In genomic region chr16:84543931-84544776, GRCh38 we compare ENCODE assay signal across 8 cellular contexts. TPM values are rescaled to one million over a fixed set of nuclear protein-coding genes. Genes with fewer than 3 reads are reported as not detected.
DNase-seq lines count a peak whose midpoint lies in the region; TF ChIP-seq lines count a peak whose summit lies in the region.
"Had no signal": no experiment of that assay in that cellular context is flagged by ENCODE, and none has a peak within 500 bp of the region (broad histone marks: within the 10 kb centered on the region; RNA-seq: fewer than 3 reads in every experiment).

No MANE protein-coding gene starts in this region.

- peak; percentile 28 for DNase-seq in M059J (ENCODE audit: low read depth)
- DNase-seq in UCSD-AML1 (lab: John Stamatoyannopoulos, UW; ENCODE audit: unreplicated experiment): peak; percentile 65
- DNase-seq in dorsolateral prefrontal cortex: peak in 8 of 10 donors; percentile 28 to 73 (median 58)
- peak in 2 of 3 experiments; percentile 40 to 51 for DNase-seq in stimulated activated CD4-positive, alpha-beta T cell treated with anti-CD3 and anti-CD28 coated beads, TNF-alpha, amount 100 ng/mL, for 4 hours (ENCODE audit: low read depth in 3 of 3)
- DNase-seq in WERI-Rb-1: no peak
- DNase-seq in amniotic stem cell (lab: John Stamatoyannopoulos, UW): no peak
- DNase-seq in H4 (ENCODE audit: low spot score): no peak

- intact Hi-C loops in dorsolateral prefrontal cortex (cut with DNase I): no loop called here

- H3K27ac ChIP-seq in dorsolateral prefrontal cortex: no peak overlapping the region
- no peak overlapping the region for H3K27ac ChIP-seq in WERI-Rb-1
- H3K27ac ChIP-seq: VCaP had no signal

- TF ChIP-seq CTCF in dorsolateral prefrontal cortex (IDR thresholded peaks at IDR 0.05 in 54 of 56, conservative IDR thresholded peaks at IDR 0.05 in 2 of 56; ENCODE audit: low read depth in 1 of 56, partially characterized antibody in 56 of 56): no peak
- no peak for TF ChIP-seq CTCF in WERI-Rb-1 (IDR thresholded peaks at IDR 0.05; ENCODE audit: low read depth, low read length)

- no peaks in the 10 kb centered on the region for H3K36me3 ChIP-seq in WERI-Rb-1

- peak overlapping the region in 7 of 59 donors; percentile 2 to 21 (median 8) for H3K4me3 ChIP-seq in dorsolateral prefrontal cortex
- H3K4me3 ChIP-seq in WERI-Rb-1 (ENCODE audit: low read depth, low read length): no peak overlapping the region

- H3K9me3 ChIP-seq in WERI-Rb-1 (ENCODE audit: severe bottlenecking): no peaks in the 10 kb centered on the region

- H3K27me3 ChIP-seq in dorsolateral prefrontal cortex (peaks cover 0 to 4% (median 0%) of the 10 kb centered on the region in 45 donors), WERI-Rb-1 (ENCODE audit: insufficient read depth, low read depth, severe bottlenecking) (no peaks in the 10 kb centered on the region)

RNA-seq across cellular contexts. Expression of gene MEAK7, which starts 39.7 kb away (rescaled TPM):
- total RNA-seq in M059J (2014; rRNA removed; shearing (Covaris generic)): 24.4 and 37.5 TPM in 2 replicates
- total RNA-seq in dorsolateral prefrontal cortex: 10 to 100 TPM; 12.5 to 34.5 (median 20.1) TPM
- total RNA-seq in H4 (2014; rRNA removed; shearing (Covaris generic)): 5.3 and 5.5 TPM in 2 replicates

Comparison
In these comparisons a context has a peak if more than half of its experiments do, and no peak if none do; other contexts are left out.
1. DNase-seq: peak in M059J (single experiment), UCSD-AML1 (single experiment), dorsolateral prefrontal cortex (8 of 10) and stimulated activated CD4-positive, alpha-beta T cell treated with anti-CD3 and anti-CD28 coated beads, TNF-alpha, amount 100 ng/mL, for 4 hours (2 of 3); none in WERI-Rb-1 (single experiment), amniotic stem cell (single experiment) and H4 (single experiment).